ENCODE assay signal across 18 cellular contexts in genomic region chr7:108430664-108431063, GRCh38. TPM values are rescaled to one million over a fixed set of nuclear protein-coding genes. Genes with fewer than 3 reads are reported as not detected.
DNase-seq lines count a peak whose midpoint lies in the region; ATAC-seq and TF ChIP-seq lines count a peak whose summit lies in the region.
"Had no signal": no experiment of that assay in that cellular context is flagged by ENCODE, and none has a peak within 500 bp of the region (broad histone marks: within the 10 kb centered on the region; RNA-seq: fewer than 3 reads in every experiment).

No MANE protein-coding gene starts in this region.

- no peak overlapping the region for H3K4me3 ChIP-seq in heart left ventricle
- H3K4me3 ChIP-seq in PC-9 = no peak overlapping the region
- H3K4me3 ChIP-seq: GM23248 had no signal

- no peak for ATAC-seq in heart left ventricle

- no peaks in the 10 kb centered on the region for H4K20me1 ChIP-seq in PC-9 (ENCODE audit: insufficient read depth)

- H3K27ac ChIP-seq in heart left ventricle = no peak overlapping the region
- H3K27ac ChIP-seq in PC-9 = no peak overlapping the region
- H3K27ac ChIP-seq: GM23248 had no signal

- no peak overlapping the region for H2AFZ ChIP-seq in PC-9
- H2AFZ ChIP-seq: GM23248 had no signal

- no peaks in the 10 kb centered on the region for H3K9me2 ChIP-seq in PC-9 (ENCODE audit: insufficient read depth)

- CTCF ChIA-PET in PC-9 (lab: Charles Lee) = interaction anchor here (0.7 kb wide), 1 partner anchor 56 kb away, joined by 3 read pairs; no protein-coding TSS in a partner anchor

- H3K9me3 ChIP-seq in heart left ventricle (no peaks in the 10 kb centered on the region), PC-9 (ENCODE audit: insufficient read depth, low read depth) (no peaks in the 10 kb centered on the region)
- H3K9me3 ChIP-seq: BE2C had no signal

- 47 to 55% (median 50%) methylated on average over 1 of the region's 1 CpG for WGBS in heart left ventricle, 4 donors

- POLR2A ChIA-PET in PC-9 (lab: Charles Lee; ENCODE audit: unreplicated experiment) = no interaction called here

- H3K36me3 ChIP-seq in heart left ventricle (no peaks in the 10 kb centered on the region), PC-9 (ENCODE audit: low read depth) (no peaks in the 10 kb centered on the region)

- TF ChIP-seq POLR2A in heart left ventricle (IDR thresholded peaks at IDR 0.05) = no peak

- DNase-seq in HT1080 (ENCODE audit: low read depth) (peak; percentile 38), RPMI8226 (peak; percentile 54), dermis blood vessel endothelial cell (peak; percentile 51), heart left ventricle (no peak), nucleus accumbens (lab: John Stamatoyannopoulos, UW) (no peak), PC-9 (no peak), NCI-H526 treated with DMSO at 0.1 percent for 48 hours (lab: John Stamatoyannopoulos, UW) (no peak)
- DNase-seq: ACHN; BE2C; C1 segment of cervical spinal cord; CD4-positive, CD25-positive, alpha-beta regulatory T cell; CD8-positive, alpha-beta memory T cell; COR-L47; DMS 273 treated with DMSO at 0.1 percent for 48 hours; DMS53; DND-41; GM23248; HCEC 1CT had no signal

- no TSS peak for BruUV-seq in PC-9 (replicated peaks; lab: Mats Ljungman, UMichigan)

- H3K79me2 ChIP-seq in PC-9 (ENCODE audit: low read depth) = no peaks in the 10 kb centered on the region

- H3K27me3 ChIP-seq in heart left ventricle = peaks cover 0 to 24% (median 0%) of the 10 kb centered on the region in 9 donors
- H3K27me3 ChIP-seq in PC-9 (ENCODE audit: insufficient read depth, low read depth) = no peaks in the 10 kb centered on the region
- H3K27me3 ChIP-seq: BE2C had no signal

- H3K4me1 ChIP-seq in heart left ventricle (no peaks in the 10 kb centered on the region), PC-9 (replicated peaks; ENCODE audit: insufficient read depth) (peaks cover 10% of the 10 kb centered on the region)

- no peak for TF ChIP-seq CTCF in heart left ventricle (IDR thresholded peaks at IDR 0.05)
- no peak for TF ChIP-seq CTCF in PC-9 (conservative IDR thresholded peaks at IDR 0.05)

- H3K4me2 ChIP-seq in PC-9 = no peak overlapping the region

- no peaks in the 10 kb centered on the region for H3F3A ChIP-seq in PC-9 (ENCODE audit: insufficient read depth, low read depth)

- intact Hi-C loops in heart left ventricle (cut with DNase I) (no loop called here), PC-9 (cut with micrococcal nuclease; ENCODE audit: unreplicated experiment) (no loop called here)

RNA-seq across cellular contexts. Expression of gene NRCAM, which starts 25.6 kb away (rescaled TPM):
- 8.1 and 14.6 TPM in 2 replicates for total RNA-seq in HT1080 (2014; rRNA removed; shearing (Covaris generic))
- 0.85 and 1.2 TPM in 2 replicates for polyA plus RNA-seq in HT1080 (2015; cell fraction: cytosol; rRNA removed)
- 1.7 and 2.2 TPM in 2 replicates for polyA plus RNA-seq in HT1080 (2015; cell fraction: nucleus; rRNA removed)
- total RNA-seq in dermis blood vessel endothelial cell (9.2 and 16.0 TPM in 2 replicates), heart left ventricle (1 to 10 TPM in 3 of 9 donors, under 1 TPM in 6; 0.07 to 2.5 (median 0.36) TPM), PC-9 (2021) (40.3 and 42.6 TPM in 2 replicates)
- polyA plus RNA-seq in heart left ventricle = under 1 TPM; 0.15 to 0.71 TPM
- total RNA-seq: CD4-positive, CD25-positive, alpha-beta regulatory T cell had no signal

Comparison
In these comparisons a context has a peak if more than half of its experiments do, and no peak if none do; other contexts are left out.
1. DNase-seq: peak in HT1080 (single experiment), RPMI8226 (single experiment) and dermis blood vessel endothelial cell (single experiment); none in heart left ventricle (0 of 5), nucleus accumbens (0 of 56), PC-9 (0 of 2) and NCI-H526 treated with DMSO at 0.1 percent for 48 hours (single experiment).